ENCODE assay signal across 10 cellular contexts in genomic region chr1:235068155-235069121, GRCh38.
A peak's percentile ranks its signal among the peaks of the same experiment; 100 is the strongest.
DNase-seq lines count a peak whose midpoint lies in the region; ATAC-seq and TF ChIP-seq lines count a peak whose summit lies in the region.
"Had no signal": no experiment of that assay in that cellular context is flagged by ENCODE, and none has a peak within 500 bp of the region (broad histone marks: within the 10 kb centered on the region; RNA-seq: fewer than 3 reads in every experiment).

No MANE protein-coding gene starts in this region.

- H3K9ac ChIP-seq in colonic mucosa (ENCODE audit: low read depth in 2 of 2, low read length in 2 of 2), result peak overlapping the region; percentile 38 to 70

- peaks cover 16% of the 10 kb centered on the region for H3K4me1 ChIP-seq in colonic mucosa
- H3K4me1 ChIP-seq in muscle layer of duodenum (ENCODE audit: control insufficient read depth in 1 of 2, insufficient read depth in 2 of 2, low read length in 2 of 2), result peaks cover 10 to 20% of the 10 kb centered on the region in 2 donors

- no peak for DNase-seq in natural killer cell treated with Interleukin-12 subunit alpha and Interleukin-12 subunit beta and Interleukin-15 and Interleukin-18, amount 100 ng/mL, for 72 hours (ENCODE audit: low spot score)
- DNase-seq in natural killer cell (no peak), colonic mucosa (peak; percentile 52), epidermal melanocyte (ENCODE audit: insufficient read length, low spot score) (no peak), substantia nigra (lab: John Stamatoyannopoulos, UW) (no peak), NCI-H82 treated with DMSO at 0.1 percent for 48 hours (lab: John Stamatoyannopoulos, UW; ENCODE audit: unreplicated experiment) (no peak), UCSD-AML1 (lab: John Stamatoyannopoulos, UW; ENCODE audit: unreplicated experiment) (no peak)
- DNase-seq: activated B cell treated with CpG ODN at 0.5 μM for 24 hours had no signal

- H3K4me3 Mint-ChIP-seq in natural killer cell treated with Interleukin-12 subunit alpha and Interleukin-12 subunit beta and Interleukin-15 and Interleukin-18, amount 100 ng/mL, for 72 hours, result no peak overlapping the region
- no peak overlapping the region for H3K4me3 Mint-ChIP-seq in natural killer cell
- H3K4me3 Mint-ChIP-seq: activated B cell treated with CpG ODN at 0.5 μM for 24 hours, mesothelial cell of epicardium had no signal

- peak overlapping the region; percentile 1 to 79 for H3K27ac Mint-ChIP-seq in natural killer cell treated with Interleukin-12 subunit alpha and Interleukin-12 subunit beta and Interleukin-15 and Interleukin-18, amount 100 ng/mL, for 72 hours
- no peak overlapping the region for H3K27ac Mint-ChIP-seq in natural killer cell
- H3K27ac Mint-ChIP-seq: activated B cell treated with CpG ODN at 0.5 μM for 24 hours had no signal

- peaks cover 4% of the 10 kb centered on the region for H3K9me3 Mint-ChIP-seq in natural killer cell treated with Interleukin-12 subunit alpha and Interleukin-12 subunit beta and Interleukin-15 and Interleukin-18, amount 100 ng/mL, for 72 hours
- no peaks in the 10 kb centered on the region for H3K9me3 Mint-ChIP-seq in natural killer cell
- H3K9me3 Mint-ChIP-seq: activated B cell treated with CpG ODN at 0.5 μM for 24 hours, mesothelial cell of epicardium had no signal

- H3K4me3 ChIP-seq in colonic mucosa (no peak overlapping the region), muscle layer of duodenum (ENCODE audit: low read depth in 1 of 2, low read length in 2 of 2) (peak overlapping the region in 1 of 2 donors; percentile 10)

- no peaks in the 10 kb centered on the region for H3K36me3 Mint-ChIP-seq in natural killer cell treated with Interleukin-12 subunit alpha and Interleukin-12 subunit beta and Interleukin-15 and Interleukin-18, amount 100 ng/mL, for 72 hours
- no peaks in the 10 kb centered on the region for H3K36me3 Mint-ChIP-seq in natural killer cell
- H3K36me3 Mint-ChIP-seq: mesothelial cell of epicardium had no signal

- no peak for TF ChIP-seq CTCF in natural killer cell (IDR thresholded peaks at IDR 0.05)
- no peak for TF ChIP-seq CTCF in colonic mucosa (IDR thresholded peaks at IDR 0.05)

- H3K27me3 ChIP-seq in colonic mucosa, result no peaks in the 10 kb centered on the region
- H3K27me3 ChIP-seq in muscle layer of duodenum (ENCODE audit: low read depth, low read length), result no peaks in the 10 kb centered on the region

- H3K27ac ChIP-seq in colonic mucosa, result peak overlapping the region; percentile 91
- H3K27ac ChIP-seq in muscle layer of duodenum (ENCODE audit: low read length), result peak overlapping the region; percentile 88
- H3K27ac ChIP-seq in substantia nigra (ENCODE audit: low read depth, low read length, poor library complexity, severe bottlenecking), result no peak overlapping the region

- H3K27me3 Mint-ChIP-seq in natural killer cell treated with Interleukin-12 subunit alpha and Interleukin-12 subunit beta and Interleukin-15 and Interleukin-18, amount 100 ng/mL, for 72 hours, result no peaks in the 10 kb centered on the region
- H3K27me3 Mint-ChIP-seq in natural killer cell (ENCODE audit: low read depth in 2 of 2), result peaks cover 4 to 7% of the 10 kb centered on the region in 2 donors
- H3K27me3 Mint-ChIP-seq: activated B cell treated with CpG ODN at 0.5 μM for 24 hours had no signal

- H3K4me1 Mint-ChIP-seq in natural killer cell treated with Interleukin-12 subunit alpha and Interleukin-12 subunit beta and Interleukin-15 and Interleukin-18, amount 100 ng/mL, for 72 hours (ENCODE audit: low read depth in 2 of 2), result peaks cover 25 to 39% of the 10 kb centered on the region in 2 donors
- peaks cover 3 to 14% of the 10 kb centered on the region in 2 donors for H3K4me1 Mint-ChIP-seq in natural killer cell

- H3K9me3 ChIP-seq in colonic mucosa, result no peaks in the 10 kb centered on the region
- H3K9me3 ChIP-seq in muscle layer of duodenum (ENCODE audit: control insufficient read depth in 1 of 2, low read length in 2 of 2), result no peaks in the 10 kb centered on the region

- intact Hi-C loops in natural killer cell (cut with micrococcal nuclease), result no loop called here
- intact Hi-C loops in colonic mucosa (cut with DNase I), result no loop called here

- no peak for ATAC-seq in natural killer cell treated with Interleukin-12 subunit alpha and Interleukin-12 subunit beta and Interleukin-15 and Interleukin-18, amount 100 ng/mL, for 72 hours
- ATAC-seq in natural killer cell, result no peak

- H3K36me3 ChIP-seq in colonic mucosa, result no peaks in the 10 kb centered on the region
- H3K36me3 ChIP-seq in muscle layer of duodenum (ENCODE audit: control insufficient read depth in 1 of 2, insufficient read depth in 2 of 2, low read length in 2 of 2), result no peaks in the 10 kb centered on the region

Comparison
In these comparisons a context has a peak if more than half of its experiments do, and no peak if none do; other contexts are left out.
1. H3K27ac Mint-ChIP-seq: peak in natural killer cell treated with Interleukin-12 subunit alpha and Interleukin-12 subunit beta and Interleukin-15 and Interleukin-18, amount 100 ng/mL, for 72 hours (2 of 2); none in natural killer cell (0 of 2).